ENCODE assay signal across 10 cellular contexts in the genomic region with DNA sequence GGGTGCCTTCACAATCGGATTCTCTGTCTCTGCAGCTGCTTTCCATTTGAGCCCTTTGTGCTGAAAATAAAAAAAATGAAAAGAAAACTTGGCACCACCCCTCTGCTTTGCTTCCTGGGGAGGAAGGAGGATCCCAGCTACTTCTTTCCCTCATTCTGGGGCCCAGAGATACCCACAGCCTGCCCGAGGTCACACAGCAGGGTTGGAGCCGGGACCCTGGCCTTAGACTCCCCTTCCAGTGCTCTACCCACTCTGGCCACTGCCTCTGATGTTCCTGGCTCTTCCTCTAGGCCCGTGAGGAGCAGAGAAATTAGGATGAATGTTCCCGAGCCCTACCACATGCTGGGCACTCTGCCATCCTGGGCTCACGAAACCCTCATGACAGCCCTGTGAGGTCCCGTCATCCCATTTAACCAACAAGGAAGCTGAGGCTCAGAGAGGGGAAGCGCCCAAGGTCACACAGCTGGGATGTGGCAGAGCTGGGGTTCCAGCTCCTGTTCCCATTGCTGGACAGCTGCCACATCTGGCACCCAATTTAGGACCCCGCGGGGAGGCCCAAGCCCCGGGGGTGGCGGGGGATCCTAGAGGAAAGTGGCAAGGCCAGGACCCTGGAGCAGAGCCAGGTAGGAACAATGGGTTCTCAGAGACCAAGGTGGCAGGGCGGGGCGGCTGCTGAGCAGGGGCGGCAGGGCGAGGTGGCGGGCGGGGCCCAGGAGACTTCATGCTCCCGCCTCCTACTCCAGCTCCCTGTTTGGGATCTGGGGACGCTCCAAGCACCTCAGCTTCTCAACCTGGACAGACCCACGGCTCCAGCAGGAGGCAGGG.
DNase-seq lines count a peak whose midpoint lies in the region.
"Had no signal": no experiment of that assay in that cellular context is flagged by ENCODE, and none has a peak within 500 bp of the region (broad histone marks: within the 10 kb centered on the region; RNA-seq: fewer than 3 reads in every experiment).

No MANE protein-coding gene starts in this region.

- H3K9ac ChIP-seq in BLaER1 treated with 17β-estradiol and CSF1 and Interleukin-3, amounts not matched to agents 10 nM and 100 nM, result peak overlapping the region in 5 of 11 experiments; percentile 7 to 51 (median 28); a peak in 5 of 22 replicates

- no peaks in the 10 kb centered on the region for H3K36me3 ChIP-seq in BLaER1 treated with 17β-estradiol and CSF1 and Interleukin-3, amounts not matched to agents 10 nM and 100 nM

- peak overlapping the region in 4 of 11 experiments; percentile 20 to 56 (median 46); a peak in 7 of 22 replicates for H3K27ac ChIP-seq in BLaER1 treated with 17β-estradiol and CSF1 and Interleukin-3, amounts not matched to agents 10 nM and 100 nM

- peaks cover 0 to 14% (median 0%) of the 10 kb centered on the region in 11 experiments; a peak in 3 of 22 replicates for H3K27me3 ChIP-seq in BLaER1 treated with 17β-estradiol and CSF1 and Interleukin-3, amounts not matched to agents 10 nM and 100 nM

- no peaks in the 10 kb centered on the region for H3K9me3 ChIP-seq in BLaER1 treated with 17β-estradiol and CSF1 and Interleukin-3, amounts not matched to agents 10 nM and 100 nM (replicated peaks in 1 of 11)

- 0 out of 22 replicates have a peak, but pooled peaks cover 0 to 3% (median 0%) of the 10 kb centered on the region in 11 experiments for H4K20me1 ChIP-seq in BLaER1 treated with 17β-estradiol and CSF1 and Interleukin-3, amounts not matched to agents 10 nM and 100 nM

- H3K4me3 ChIP-seq in BLaER1 treated with 17β-estradiol and CSF1 and Interleukin-3, amounts not matched to agents 10 nM and 100 nM, result peak overlapping the region in 2 of 10 experiments; percentile 5 to 26; a peak in 2 of 20 replicates

- peak overlapping the region in 7 of 11 experiments; percentile 12 to 95 (median 87); a peak in 14 of 22 replicates for H3K4me2 ChIP-seq in BLaER1 treated with 17β-estradiol and CSF1 and Interleukin-3, amounts not matched to agents 10 nM and 100 nM

- DNase-seq in NCI-H1105 treated with DMSO at 0.1 percent for 48 hours (lab: John Stamatoyannopoulos, UW) (peak; percentile 64), epidermal melanocyte (ENCODE audit: insufficient read length, low spot score) (peak; percentile 89), myocyte (ENCODE audit: low read depth) (peak; percentile 51), dedifferentiated amniotic fluid mesenchymal stem cell (ENCODE audit: extremely low spot score) (no peak), HuH-7.5 (ENCODE audit: low spot score) (no peak)
- no peak for DNase-seq in activated T-cell treated with anti-CD3 and anti-CD28 coated beads, Interleukin-2, amount 50 U/mL, for 48 hours
- DNase-seq in stimulated activated CD4-positive, alpha-beta T cell treated with anti-CD3 and anti-CD28 coated beads, Interleukin-12 subunit alpha, Interleukin-12 subunit beta, amount 100 ng/mL, for 4 hours, result no peak
- DNase-seq: activated CD4-positive, alpha-beta T cell treated with anti-CD3 and anti-CD28 coated beads, Interleukin-2, amount 50 U/mL, for 1 hour; NCI-H1417 treated with DMSO at 0.1 percent for 48 hours had no signal

- peaks cover 24 to 97% (median 60%) of the 10 kb centered on the region in 10 experiments for H3K4me1 ChIP-seq in BLaER1 treated with 17β-estradiol and CSF1 and Interleukin-3, amounts not matched to agents 10 nM and 100 nM

Comparison
In these comparisons a context has a peak if more than half of its experiments do, and no peak if none do; other contexts are left out.
1. DNase-seq: peak in NCI-H1105 treated with DMSO at 0.1 percent for 48 hours (single experiment), epidermal melanocyte (single experiment) and myocyte (single experiment); none in activated T-cell treated with anti-CD3 and anti-CD28 coated beads, Interleukin-2, amount 50 U/mL, for 48 hours (0 of 2), dedifferentiated amniotic fluid mesenchymal stem cell (single experiment), HuH-7.5 (single experiment) and stimulated activated CD4-positive, alpha-beta T cell treated with anti-CD3 and anti-CD28 coated beads, Interleukin-12 subunit alpha, Interleukin-12 subunit beta, amount 100 ng/mL, for 4 hours (single experiment).